11 cellular contexts compared by ENCODE assay signal in genomic region chr9:5455181-5455580, GRCh38. TPM values are rescaled to one million over a fixed set of nuclear protein-coding genes. Genes with fewer than 3 reads are reported as not detected.
DNase-seq lines count a peak whose midpoint lies in the region; ATAC-seq lines count a peak whose summit lies in the region.
"Had no signal": no experiment of that assay in that cellular context is flagged by ENCODE, and none has a peak within 500 bp of the region (broad histone marks: within the 10 kb centered on the region; RNA-seq: fewer than 3 reads in every experiment).

No MANE protein-coding gene starts in this region.

- ATAC-seq in stimulated activated naive CD8-positive, alpha-beta T cell treated with anti-CD3 and anti-CD28 coated beads, Interleukin-15, amount 100 ng/mL, for 72 hours = peak; percentile 71
- ATAC-seq in HG03045 (IDR thresholded peaks at IDR 0.05; ENCODE audit: unreplicated experiment) = no peak
- ATAC-seq: CD8-positive, alpha-beta T cell had no signal

- no peaks in the 10 kb centered on the region for H3K27me3 Mint-ChIP-seq in activated naive CD4-positive, alpha-beta T cell treated with anti-CD3 and anti-CD28 coated beads, Interleukin-2, amount 10 ng/mL, durations not matched to agents 7 days and 5 days
- no peaks in the 10 kb centered on the region for H3K27me3 Mint-ChIP-seq in stimulated activated naive CD8-positive, alpha-beta T cell treated with anti-CD3 and anti-CD28 coated beads, Interleukin-15, amount 100 ng/mL, for 72 hours
- H3K27me3 Mint-ChIP-seq in immature natural killer cell (ENCODE audit: low read depth in 3 of 3) = peaks cover 0 to 4% (median 0%) of the 10 kb centered on the region in 3 donors

- H3K4me1 Mint-ChIP-seq in activated naive CD4-positive, alpha-beta T cell treated with anti-CD3 and anti-CD28 coated beads, Interleukin-2, amount 10 ng/mL, durations not matched to agents 7 days and 5 days = peaks cover 69% of the 10 kb centered on the region
- peaks cover 81% of the 10 kb centered on the region for H3K4me1 Mint-ChIP-seq in stimulated activated naive CD8-positive, alpha-beta T cell treated with anti-CD3 and anti-CD28 coated beads, Interleukin-15, amount 100 ng/mL, for 72 hours
- H3K4me1 Mint-ChIP-seq in immature natural killer cell = peaks cover 14 to 24% of the 10 kb centered on the region in 2 donors

- peak overlapping the region; percentile 16 for H3K4me3 Mint-ChIP-seq in activated naive CD4-positive, alpha-beta T cell treated with anti-CD3 and anti-CD28 coated beads, Interleukin-2, amount 10 ng/mL, durations not matched to agents 7 days and 5 days
- H3K4me3 Mint-ChIP-seq in stimulated activated naive CD8-positive, alpha-beta T cell treated with anti-CD3 and anti-CD28 coated beads, Interleukin-15, amount 100 ng/mL, for 72 hours = peak overlapping the region; percentile 19 to 72
- H3K4me3 Mint-ChIP-seq in immature natural killer cell = no peak overlapping the region
- H3K4me3 Mint-ChIP-seq: CD8-positive, alpha-beta T cell; neural crest cell had no signal

- DNase-seq in activated naive CD4-positive, alpha-beta T cell treated with anti-CD3 and anti-CD28 coated beads, Interleukin-2, amount 10 ng/mL, durations not matched to agents 7 days and 5 days = no peak
- DNase-seq in activated naive CD4-positive, alpha-beta T cell treated with anti-CD3 and anti-CD28 coated beads, Interleukin-2, amount 50 U/mL, for 16 hours = no peak
- peak; percentile 16 for DNase-seq in MV-4-11 (lab: John Stamatoyannopoulos, UW)
- DNase-seq in dermis blood vessel endothelial cell = peak; percentile 66
- DNase-seq in stimulated activated naive CD8-positive, alpha-beta T cell treated with anti-CD3 and anti-CD28 coated beads, Interleukin-15, amount 100 ng/mL, for 72 hours = no peak
- DNase-seq in immature natural killer cell = no peak
- no peak for DNase-seq in stimulated activated CD8-positive, alpha-beta memory T cell treated with anti-CD3 and anti-CD28 coated beads, Interleukin-4, amount 100 ng/mL, for 48 hours
- DNase-seq: CD8-positive, alpha-beta T cell; NCI-H774 had no signal

- H3K36me3 Mint-ChIP-seq in activated naive CD4-positive, alpha-beta T cell treated with anti-CD3 and anti-CD28 coated beads, Interleukin-2, amount 10 ng/mL, durations not matched to agents 7 days and 5 days = peaks cover 39% of the 10 kb centered on the region
- peaks cover 7 to 27% (median 25%) of the 10 kb centered on the region in 3 donors for H3K36me3 Mint-ChIP-seq in immature natural killer cell

- CTCF ChIA-PET in activated naive CD4-positive, alpha-beta T cell treated with anti-CD3 and anti-CD28 coated beads, Interleukin-2, amount 10 ng/mL, durations not matched to agents 7 days and 5 days (lab: Charles Lee) = interaction anchor here (0.6 to 1.8 kb wide), 4 partner anchors 12 to 263 kb away, joined by 3 to 8 read pairs (median 4); no protein-coding TSS in a partner anchor

- no peaks in the 10 kb centered on the region for H3K9me3 Mint-ChIP-seq in activated naive CD4-positive, alpha-beta T cell treated with anti-CD3 and anti-CD28 coated beads, Interleukin-2, amount 10 ng/mL, durations not matched to agents 7 days and 5 days
- peaks cover 0 to 7% of the 10 kb centered on the region in 2 donors for H3K9me3 Mint-ChIP-seq in stimulated activated naive CD8-positive, alpha-beta T cell treated with anti-CD3 and anti-CD28 coated beads, Interleukin-15, amount 100 ng/mL, for 72 hours
- H3K9me3 Mint-ChIP-seq in immature natural killer cell = no peaks in the 10 kb centered on the region
- H3K9me3 Mint-ChIP-seq: CD8-positive, alpha-beta T cell; neural crest cell had no signal

- H3K27ac Mint-ChIP-seq in activated naive CD4-positive, alpha-beta T cell treated with anti-CD3 and anti-CD28 coated beads, Interleukin-2, amount 10 ng/mL, durations not matched to agents 7 days and 5 days = peak overlapping the region; percentile 19
- peak overlapping the region in 1 of 2 donors; percentile 90 for H3K27ac Mint-ChIP-seq in stimulated activated naive CD8-positive, alpha-beta T cell treated with anti-CD3 and anti-CD28 coated beads, Interleukin-15, amount 100 ng/mL, for 72 hours
- H3K27ac Mint-ChIP-seq in immature natural killer cell = no peak overlapping the region
- H3K27ac Mint-ChIP-seq: CD8-positive, alpha-beta T cell had no signal

RNA-seq across cellular contexts. Expression of gene CD274, which starts 4.8 kb away (rescaled TPM):
- total RNA-seq in dermis blood vessel endothelial cell = 12.7 and 17.7 TPM in 2 replicates
- 1 to 10 TPM; 1.5 to 3.1 (median 2.4) TPM for polyA plus RNA-seq in immature natural killer cell
- total RNA-seq: neural crest cell had no signal

RNA-seq across cellular contexts. Expression of gene PLGRKT, which starts 17.5 kb away (rescaled TPM):
- 6.3 and 7.0 TPM in 2 replicates for total RNA-seq in dermis blood vessel endothelial cell
- polyA plus RNA-seq in immature natural killer cell = 10 to 100 TPM; 45.4 to 59.6 (median 57.0) TPM

RNA-seq across cellular contexts. Expression of gene PDCD1LG2, which starts 55.1 kb away (rescaled TPM):
- total RNA-seq in dermis blood vessel endothelial cell = 3.4 and 4.4 TPM in 2 replicates
- polyA plus RNA-seq in immature natural killer cell = under 1 TPM in 2 of 3 donors, not detected in 1; 0.09 to 0.10 TPM
- total RNA-seq: CD8-positive, alpha-beta T cell; neural crest cell had no signal

Comparison
In these comparisons a context has a peak if more than half of its experiments do, and no peak if none do; other contexts are left out.
1. DNase-seq: peak in MV-4-11 (single experiment) and dermis blood vessel endothelial cell (single experiment); none in activated naive CD4-positive, alpha-beta T cell treated with anti-CD3 and anti-CD28 coated beads, Interleukin-2, amount 10 ng/mL, durations not matched to agents 7 days and 5 days (single experiment), activated naive CD4-positive, alpha-beta T cell treated with anti-CD3 and anti-CD28 coated beads, Interleukin-2, amount 50 U/mL, for 16 hours (single experiment), stimulated activated naive CD8-positive, alpha-beta T cell treated with anti-CD3 and anti-CD28 coated beads, Interleukin-15, amount 100 ng/mL, for 72 hours (0 of 2), immature natural killer cell (0 of 3) and stimulated activated CD8-positive, alpha-beta memory T cell treated with anti-CD3 and anti-CD28 coated beads, Interleukin-4, amount 100 ng/mL, for 48 hours (single experiment).
2. H3K4me3 Mint-ChIP-seq: peak in activated naive CD4-positive, alpha-beta T cell treated with anti-CD3 and anti-CD28 coated beads, Interleukin-2, amount 10 ng/mL, durations not matched to agents 7 days and 5 days (single experiment) and stimulated activated naive CD8-positive, alpha-beta T cell treated with anti-CD3 and anti-CD28 coated beads, Interleukin-15, amount 100 ng/mL, for 72 hours (2 of 2); none in immature natural killer cell (0 of 5).